In genomic region chrX:154378059-154378798, GRCh38 we compare ENCODE assay signal across 8 cellular contexts. TPM values are rescaled to one million over a fixed set of nuclear protein-coding genes. Genes with fewer than 3 reads are reported as not detected.
DNase-seq lines count a peak whose midpoint lies in the region; ATAC-seq and TF ChIP-seq lines count a peak whose summit lies in the region.

No MANE protein-coding gene starts in this region.

- H3K4me1 ChIP-seq in right lobe of liver: no peaks in the 10 kb centered on the region
- H3K4me1 ChIP-seq in stomach smooth muscle (ENCODE audit: control insufficient read depth, insufficient read depth, low read length): peaks cover 42% of the 10 kb centered on the region

- TF ChIP-seq POLR2A in right lobe of liver (IDR thresholded peaks at IDR 0.05): peak; percentile 89

- H3K9me3 ChIP-seq in right lobe of liver: no peaks in the 10 kb centered on the region
- no peaks in the 10 kb centered on the region for H3K9me3 ChIP-seq in stomach smooth muscle (ENCODE audit: control insufficient read depth in 2 of 2, low read length in 2 of 2)

- intact Hi-C loops in Right ventricle myocardium inferior (cut with DNase I) (loop anchor here (10.0 kb wide), 1 partner anchor 403 kb away; the partner anchor contains the start of genes HCFC1 and TMEM187), cardiac septum (cut with DNase I) (loop anchor here (10.0 kb wide), 1 partner anchor 403 kb away; the partner anchor contains the start of genes HCFC1 and TMEM187), right lobe of liver (cut with DNase I) (no loop called here)

- ATAC-seq in Right ventricle myocardium inferior (peak; percentile 6), HG03066 (IDR thresholded peaks at IDR 0.05; ENCODE audit: low read depth, unreplicated experiment) (peak; percentile 1), right lobe of liver (peak; percentile 0 to 6 (median 0))

- H3K27ac ChIP-seq in right lobe of liver (peak overlapping the region; percentile 89 to 96 (median 92)), stomach smooth muscle (ENCODE audit: low read length) (peak overlapping the region; percentile 97)

- H3K36me3 ChIP-seq in right lobe of liver (no peaks in the 10 kb centered on the region), stomach smooth muscle (ENCODE audit: control insufficient read depth in 2 of 2, insufficient read depth in 2 of 2, low read length in 2 of 2) (no peaks in the 10 kb centered on the region)

- peak overlapping the region; percentile 57 for H3K4me3 ChIP-seq in choroid plexus epithelial cell (ENCODE audit: low read depth, low read length)
- H3K4me3 ChIP-seq in right lobe of liver: peak overlapping the region in 2 of 3 donors; percentile 44 to 51
- H3K4me3 ChIP-seq in stomach smooth muscle (ENCODE audit: low read length in 2 of 2): peak overlapping the region; percentile 25 to 65

- peak; percentile 81 for DNase-seq in Right ventricle myocardium inferior (ENCODE audit: missing footprints)
- no peak for DNase-seq in cardiac septum (ENCODE audit: low spot score)
- peak; percentile 35 for DNase-seq in SK-MEL-5 (ENCODE audit: low read depth, low spot score)
- no peak for DNase-seq in choroid plexus epithelial cell (ENCODE audit: low read depth)
- peak; percentile 70 to 98 (median 97) for DNase-seq in right lobe of liver
- no peak for DNase-seq in LoVo (ENCODE audit: low spot score)

- H3K27me3 ChIP-seq in right lobe of liver (no peaks in the 10 kb centered on the region), stomach smooth muscle (ENCODE audit: control insufficient read depth in 1 of 2, insufficient read depth in 2 of 2, low read length in 2 of 2) (peaks cover 0 to 6% of the 10 kb centered on the region in 2 donors)

- peak overlapping the region; percentile 78 for H3K9ac ChIP-seq in stomach smooth muscle (ENCODE audit: low read length in 2 of 2)

- TF ChIP-seq CTCF in choroid plexus epithelial cell (conservative IDR thresholded peaks at IDR 0.05; ENCODE audit: low read depth, low read length) (no peak), right lobe of liver (IDR thresholded peaks at IDR 0.05) (no peak)

- 0% methylated on average over 2 of the region's 79 CpGs for WGBS in right lobe of liver (ENCODE audit: insufficient coverage, low coverage, low lambda C conversion rate, missing lambda C conversion rate)

- in situ Hi-C loops in SK-MEL-5 (cut with HindIII; ENCODE audit: low pct_unique_long_range_greater_than_20kb, low sequenced_read_pairs): no loop called here

RNA-seq across cellular contexts. Expression of gene EMD, which starts 0.9 kb away (rescaled TPM):
- total RNA-seq in Right ventricle myocardium inferior (51.1 TPM), cardiac septum (66.2 TPM), right lobe of liver (10 to 100 TPM; 19.8 to 28.8 (median 24.2) TPM)
- 15.4 and 21.3 TPM in 2 replicates for total RNA-seq in SK-MEL-5 (2014; rRNA removed; shearing (Covaris generic))
- 66.5 and 77.3 TPM in 2 replicates for polyA plus RNA-seq in SK-MEL-5 (2015; cell fraction: cytosol; rRNA removed)
- polyA plus RNA-seq in SK-MEL-5 (2015; cell fraction: nucleus; rRNA removed): 119 and 130 TPM in 2 replicates

RNA-seq across cellular contexts. Expression of gene FLNA, which starts 3.8 kb away (rescaled TPM):
- total RNA-seq in Right ventricle myocardium inferior (253 TPM), cardiac septum (347 TPM), right lobe of liver (100 to 1,000 TPM in 1 of 6 experiments, 10 to 100 TPM in 5; 46.8 to 124 (median 82.6) TPM)
- total RNA-seq in SK-MEL-5 (2014; rRNA removed; shearing (Covaris generic)): 108 and 138 TPM in 2 replicates
- 114 and 154 TPM in 2 replicates for polyA plus RNA-seq in SK-MEL-5 (2015; cell fraction: cytosol; rRNA removed)
- 164 and 180 TPM in 2 replicates for polyA plus RNA-seq in SK-MEL-5 (2015; cell fraction: nucleus; rRNA removed)

RNA-seq across cellular contexts. Expression of gene RPL10, which starts 19.9 kb away (rescaled TPM):
- total RNA-seq in Right ventricle myocardium inferior (2,181 TPM), cardiac septum (1,520 TPM), right lobe of liver (1,000 to 10,000 TPM in 5 of 6 experiments, 100 to 1,000 TPM in 1; 899 to 1,899 (median 1,157) TPM)
- 3,421 and 3,578 TPM in 2 replicates for total RNA-seq in SK-MEL-5 (2014; rRNA removed; shearing (Covaris generic))
- 4,659 and 5,421 TPM in 2 replicates for polyA plus RNA-seq in SK-MEL-5 (2015; cell fraction: cytosol; rRNA removed)
- 1,251 and 1,421 TPM in 2 replicates for polyA plus RNA-seq in SK-MEL-5 (2015; cell fraction: nucleus; rRNA removed)

RNA-seq across cellular contexts. Expression of gene DNASE1L1, which starts 30.8 kb away (rescaled TPM):
- total RNA-seq in Right ventricle myocardium inferior (52.3 TPM), cardiac septum (32.9 TPM), right lobe of liver (10 to 100 TPM; 11.7 to 19.5 (median 14.9) TPM)
- total RNA-seq in SK-MEL-5 (2014; rRNA removed; shearing (Covaris generic)): 53.4 and 56.8 TPM in 2 replicates
- 70.7 and 87.8 TPM in 2 replicates for polyA plus RNA-seq in SK-MEL-5 (2015; cell fraction: cytosol; rRNA removed)
- 38.6 and 38.8 TPM in 2 replicates for polyA plus RNA-seq in SK-MEL-5 (2015; cell fraction: nucleus; rRNA removed)

RNA-seq across cellular contexts. Expression of gene TAFAZZIN, which starts 33.1 kb away (rescaled TPM):
- total RNA-seq in Right ventricle myocardium inferior: 36.1 TPM
- total RNA-seq in cardiac septum: 41.6 TPM
- total RNA-seq in SK-MEL-5 (2014; rRNA removed; shearing (Covaris generic)): 17.6 and 25.3 TPM in 2 replicates
- polyA plus RNA-seq in SK-MEL-5 (2015; cell fraction: cytosol; rRNA removed): 18.6 and 20.8 TPM in 2 replicates
- polyA plus RNA-seq in SK-MEL-5 (2015; cell fraction: nucleus; rRNA removed): 407 and 423 TPM in 2 replicates
- total RNA-seq in right lobe of liver: 10 to 100 TPM; 12.6 to 23.0 (median 17.3) TPM

Comparison
In these comparisons a context has a peak if more than half of its experiments do, and no peak if none do; other contexts are left out.
1. DNase-seq: peak in Right ventricle myocardium inferior (single experiment), SK-MEL-5 (single experiment) and right lobe of liver (3 of 3); none in cardiac septum (single experiment), choroid plexus epithelial cell (single experiment) and LoVo (single experiment).
2. intact Hi-C loops: an anchor here in Right ventricle myocardium inferior (10.0 kb wide) and cardiac septum (10.0 kb wide); none called in right lobe of liver.
3. Peak in every context shown above with its lines, with median percentiles within 50 percentile points of each other: ATAC-seq and H3K4me3 ChIP-seq.